In the genomic region with DNA sequence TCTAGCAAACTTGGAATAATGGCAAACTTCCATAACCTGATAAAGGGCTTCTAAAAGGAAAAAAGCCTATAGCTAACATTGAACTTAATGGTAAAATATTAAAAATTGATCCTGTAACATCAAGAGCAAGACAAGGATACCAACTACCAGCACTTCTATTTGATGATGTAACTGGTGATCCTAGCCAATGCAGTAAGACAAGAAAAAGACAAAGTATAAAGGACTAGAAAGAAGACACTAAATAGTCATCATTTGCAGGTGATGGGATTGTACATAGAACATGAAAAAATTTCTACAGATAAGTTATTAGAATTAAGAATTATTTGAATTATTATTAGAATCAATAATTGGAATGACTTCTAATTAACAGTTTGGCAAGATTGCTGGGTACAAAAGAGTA, we compare ENCODE assay signal across 23 cellular contexts. TPM values are rescaled to one million over a fixed set of nuclear protein-coding genes. Genes with fewer than 3 reads are reported as not detected.
DNase-seq lines count a peak whose midpoint lies in the region; ATAC-seq, FAIRE-seq and TF ChIP-seq lines count a peak whose summit lies in the region.
"Had no signal": no experiment of that assay in that cellular context is flagged by ENCODE, and none has a peak within 500 bp of the region (broad histone marks: within the 10 kb centered on the region; RNA-seq: fewer than 3 reads in every experiment).

No MANE protein-coding gene starts in this region.

- FAIRE-seq in A204.1 (lab: Jason Lieb, UNC), result peak; percentile 54
- FAIRE-seq in TTC549 (lab: Jason Lieb, UNC), result peak; percentile 36
- FAIRE-seq: D721Med, GM12878, H54 had no signal

- H3K27me3 Mint-ChIP-seq in endothelial cell (ENCODE audit: unreplicated experiment) (peaks cover 11% of the 10 kb centered on the region), nephron progenitor cell (ENCODE audit: low read depth, poor library complexity) (peaks cover 8% of the 10 kb centered on the region)

- no TSS peak for BruUV-seq in HCT116 (replicated peaks; lab: Mats Ljungman, UMichigan)

- H3K9me2 ChIP-seq in HCT116 (ENCODE audit: insufficient read depth), result no peaks in the 10 kb centered on the region

- H3K4me3 Mint-ChIP-seq in endothelial cell (ENCODE audit: unreplicated experiment) (peak overlapping the region; percentile 18), nephron progenitor cell (no peak overlapping the region)
- H3K4me3 Mint-ChIP-seq: B cell; CD4-positive, alpha-beta T cell; CD8-positive, alpha-beta memory T cell had no signal

- H3K9me3 ChIP-seq in HCT116 (ENCODE audit: control insufficient read depth in 1 of 2, insufficient read depth in 1 of 2, low read depth in 1 of 2, low read length in 2 of 2), result 0 out of 4 replicates have a peak, but pooled peaks cover 4 to 5% of the 10 kb centered on the region in 2 experiments

- no peak overlapping the region for H3K4me3 ChIP-seq in HCT116 (replicated peaks in 1 of 2; ENCODE audit: low read depth in 1 of 2, low read length in 2 of 2)
- H3K4me3 ChIP-seq: BLaER1, GM12878, HAP-1 had no signal

- no peak overlapping the region for H2AFZ ChIP-seq in HCT116 (ENCODE audit: low read depth, low read length, poor library complexity, severe bottlenecking)

- no peaks in the 10 kb centered on the region for H3K79me2 ChIP-seq in HCT116 (ENCODE audit: insufficient read depth, low read length)

- DNase-seq in HCT116 (ENCODE audit: low read depth, low spot score) (no peak), endothelial cell (ENCODE audit: low spot score) (no peak), nephron progenitor cell (no peak), SKM-1 treated with dmso at 0.1 percent for 144 hours (lab: John Stamatoyannopoulos, UW; ENCODE audit: unreplicated experiment) (no peak)
- DNase-seq: 8988T; CD4-positive, alpha-beta T cell; CD8-positive, alpha-beta memory T cell; DMS 273 treated with DMSO at 0.1 percent for 48 hours; DMS79; EL; GDM1; GOT3 had no signal

- no peak for TF ChIP-seq POLR2A in HCT116 (IDR thresholded peaks at IDR 0.05; ENCODE audit: borderline replicate concordance, extremely low read depth, insufficient read depth, insufficient read length)

- peaks cover 5 to 7% of the 10 kb centered on the region in 2 experiments; a peak in 2 of 4 replicates for H3K36me3 ChIP-seq in HCT116 (ENCODE audit: control insufficient read depth in 1 of 2, insufficient read depth in 2 of 2, low read length in 2 of 2)
- H3K36me3 ChIP-seq: BLaER1 had no signal

- TF ChIP-seq CTCF in HCT116 (IDR thresholded peaks at IDR 0.05 in 2 of 3, conservative IDR thresholded peaks at IDR 0.05 in 1 of 3; ENCODE audit: borderline replicate concordance in 1 of 3, insufficient read depth in 1 of 3, low read depth in 2 of 3, low read length in 2 of 3), result no peak
- no peak for TF ChIP-seq CTCF in endothelial cell (IDR thresholded peaks at IDR 0.05; ENCODE audit: unreplicated experiment)
- TF ChIP-seq CTCF in nephron progenitor cell (IDR thresholded peaks at IDR 0.05), result no peak

- H3K4me1 ChIP-seq in HCT116 (ENCODE audit: control insufficient read depth in 1 of 2, insufficient read depth in 2 of 2, low read length in 2 of 2), result peaks cover 22 to 32% of the 10 kb centered on the region in 2 experiments
- H3K4me1 ChIP-seq: BLaER1, HAP-1 had no signal

- no peak overlapping the region for H3K9ac ChIP-seq in HCT116 (ENCODE audit: low read length)
- H3K9ac ChIP-seq: BLaER1 had no signal

- no peak overlapping the region for H3K4me2 ChIP-seq in HCT116 (ENCODE audit: low read length)
- H3K4me2 ChIP-seq: BLaER1 had no signal

- POLR2A ChIA-PET in HCT116 (lab: Charles Lee), result no interaction called here

- RAD21 ChIA-PET in HCT116 (lab: Charles Lee; ENCODE audit: low non-redundant PET in 1 of 2, low total read pairs in 2 of 2, uncharacterized antibody in 2 of 2, unreplicated experiment in 2 of 2), result no interaction called here

- H3K9me3 Mint-ChIP-seq in endothelial cell (ENCODE audit: unreplicated experiment) (no peaks in the 10 kb centered on the region), nephron progenitor cell (peaks cover 30% of the 10 kb centered on the region)
- H3K9me3 Mint-ChIP-seq: CD4-positive, alpha-beta T cell had no signal

- H3K27ac Mint-ChIP-seq in endothelial cell (ENCODE audit: unreplicated experiment) (no peak overlapping the region), nephron progenitor cell (no peak overlapping the region)
- H3K27ac Mint-ChIP-seq: B cell; CD4-positive, alpha-beta T cell; CD8-positive, alpha-beta memory T cell had no signal

- H3K4me1 Mint-ChIP-seq in endothelial cell (ENCODE audit: unreplicated experiment), result no peaks in the 10 kb centered on the region
- peaks cover 25% of the 10 kb centered on the region for H3K4me1 Mint-ChIP-seq in nephron progenitor cell
- H3K4me1 Mint-ChIP-seq: B cell; CD8-positive, alpha-beta memory T cell had no signal

- no peaks in the 10 kb centered on the region for H3K27me3 ChIP-seq in HCT116 (ENCODE audit: insufficient read depth, low read length)

- intact Hi-C loops in HCT116 (cut with micrococcal nuclease), result no loop called here

- CTCF ChIA-PET in HCT116 (lab: Charles Lee), result no interaction called here

- no peak overlapping the region for H3K27ac ChIP-seq in HCT116 (ENCODE audit: low read depth, low read length)
- H3K27ac ChIP-seq: BLaER1, C4-2B had no signal

- peaks cover 46% of the 10 kb centered on the region for H3K36me3 Mint-ChIP-seq in endothelial cell (ENCODE audit: low read depth, unreplicated experiment)
- peaks cover 51% of the 10 kb centered on the region for H3K36me3 Mint-ChIP-seq in nephron progenitor cell (ENCODE audit: low read depth)

- no peak for TF ChIP-seq RAD21 in HCT116 (IDR thresholded peaks at IDR 0.05; ENCODE audit: low read depth)

- ATAC-seq in HCT116 (no peak), HG02970 (IDR thresholded peaks at IDR 0.05; ENCODE audit: low FRiP score, unreplicated experiment) (no peak), GM18520 (IDR thresholded peaks at IDR 0.05; ENCODE audit: unreplicated experiment) (no peak)
- ATAC-seq: GM12878 had no signal

- no peaks in the 10 kb centered on the region for H4K20me1 ChIP-seq in HCT116 (ENCODE audit: insufficient read depth)

TF ChIP-seq in HCT116, 20 proteins besides CTCF, POLR2A, EP300 and RAD21:
- TF ChIP-seq TCF7L2 (IDR thresholded peaks at IDR 0.05; ENCODE audit: borderline replicate concordance, extremely low read depth, insufficient read depth, insufficient read length), result no peak
- no peak for TF ChIP-seq SIN3A (IDR thresholded peaks at IDR 0.05; ENCODE audit: low read depth)
- TF ChIP-seq EGR1 (IDR thresholded peaks at IDR 0.05; ENCODE audit: low read depth), result no peak
- peak; percentile 42; the same call in 1 of the 2 replicates for TF ChIP-seq CBX3 (IDR thresholded peaks at IDR 0.05; ENCODE audit: low read depth)

RNA-seq across cellular contexts. Expression of a gene that starts 37.0 kb away (rescaled TPM):
- total RNA-seq in HCT116 (2021; ENCODE audit: unreplicated experiment) (20.0 TPM), endothelial cell (ENCODE audit: unreplicated experiment) (6.2 TPM)
- 22.5 and 31.2 TPM in 2 replicates for polyA plus RNA-seq in HCT116 (2012)

RNA-seq across cellular contexts. Expression of a gene that starts 52.8 kb away (rescaled TPM):
- total RNA-seq in HCT116 (2021; ENCODE audit: unreplicated experiment) (15.3 TPM), endothelial cell (ENCODE audit: unreplicated experiment) (48.5 TPM)
- polyA plus RNA-seq in HCT116 (2012), result 12.2 and 14.8 TPM in 2 replicates
